Comparison of ENCODE assay signal across 23 cellular contexts in the genomic region with DNA sequence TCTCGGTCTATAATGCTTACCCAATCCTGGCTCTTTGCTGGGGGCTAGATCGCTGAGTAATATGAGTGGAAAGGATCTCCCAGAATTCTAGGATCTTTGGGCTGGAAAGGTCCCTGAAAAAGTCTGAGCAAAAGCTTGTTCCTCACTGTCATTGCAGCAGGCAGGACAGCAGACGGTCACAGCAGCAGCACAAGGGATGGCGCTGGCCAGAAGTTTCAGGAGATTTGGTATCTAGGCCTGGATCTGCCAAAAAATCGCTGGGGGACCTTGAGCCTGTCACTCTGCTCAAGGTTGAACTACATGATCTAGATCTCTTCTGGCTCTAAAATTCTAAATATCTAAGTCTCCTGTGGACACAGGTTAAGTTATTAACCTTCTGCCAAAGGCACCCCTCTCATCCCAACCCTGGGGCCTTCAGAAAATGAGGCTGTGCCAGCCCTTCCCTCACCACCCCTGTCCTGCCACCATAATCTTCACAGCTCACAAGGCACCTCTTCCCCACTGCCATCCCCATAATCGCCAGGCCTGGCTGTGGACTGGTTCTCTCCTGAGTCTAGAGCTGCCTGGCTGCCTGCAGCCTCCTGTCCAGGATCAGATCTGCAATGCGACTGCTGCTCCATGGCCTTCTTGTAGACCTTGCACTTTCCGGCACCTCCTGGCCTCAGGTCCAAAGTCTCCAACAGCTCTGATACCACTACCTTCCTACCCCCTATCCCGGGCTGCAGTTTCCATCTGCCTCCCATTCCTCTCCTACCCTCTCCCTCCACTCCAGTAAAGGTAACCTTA. TPM values are rescaled to one million over a fixed set of nuclear protein-coding genes. Genes with fewer than 3 reads are reported as not detected.
DNase-seq lines count a peak whose midpoint lies in the region; ATAC-seq lines count a peak whose summit lies in the region.
"Had no signal": no experiment of that assay in that cellular context is flagged by ENCODE, and none has a peak within 500 bp of the region (broad histone marks: within the 10 kb centered on the region; RNA-seq: fewer than 3 reads in every experiment).

No MANE protein-coding gene starts in this region.

- no peak overlapping the region for H2BK120ac ChIP-seq in neuronal stem cell (ENCODE audit: low read depth, low read length)

- H4K8ac ChIP-seq in neuronal stem cell (ENCODE audit: low read depth, low read length), result no peak overlapping the region

- no peak overlapping the region for H2BK12ac ChIP-seq in neuronal stem cell (ENCODE audit: low read length)

- no peaks in the 10 kb centered on the region for H3K27me3 ChIP-seq in neuronal stem cell (ENCODE audit: control insufficient read depth in 3 of 3, insufficient read depth in 3 of 3, low read depth in 1 of 3, low read length in 3 of 3)

- no peak overlapping the region for H2AK5ac ChIP-seq in neuronal stem cell (ENCODE audit: low read depth, low read length)

- DNase-seq in AG20443 (ENCODE audit: low spot score), result peak; percentile 5
- peak; percentile 80 for DNase-seq in left lobe of liver (ENCODE audit: low spot score)
- DNase-seq in neuronal stem cell (ENCODE audit: low spot score), result no peak
- DNase-seq in hypothalamus (lab: John Stamatoyannopoulos, UW), result no peak
- DNase-seq in NCI-H1930 (lab: John Stamatoyannopoulos, UW), result no peak
- DNase-seq in pons (ENCODE audit: low spot score), result no peak
- DNase-seq: 8988T, ACHN, Calu3, DMS153, H9, KBM-7, MV-4-11, NCI-H1105, NCI-H1436 treated with DMSO at 0.1 percent for 48 hours, NCI-H2029 treated with DMSO at 0.1 percent for 48 hours, NCI-H526 treated with DMSO at 0.1 percent for 48 hours, PC-9, SIG-M5, SK-N-SH had no signal

- H3K79me1 ChIP-seq in neuronal stem cell (ENCODE audit: low read depth, low read length), result peaks cover 2% of the 10 kb centered on the region

- no peak overlapping the region for H2BK15ac ChIP-seq in neuronal stem cell (ENCODE audit: low read length)

- no peak overlapping the region for H3K4me2 ChIP-seq in neuronal stem cell (ENCODE audit: insufficient read depth, low read length, poor library complexity, severe bottlenecking)
- H3K4me2 ChIP-seq: GM23338, PC-9, SK-N-SH had no signal

- H3K23ac ChIP-seq in neuronal stem cell (ENCODE audit: low read depth, low read length, poor library complexity), result no peak overlapping the region

- H3K4me3 Mint-ChIP-seq in activated T-helper 17 cell treated with anti-CD3 and anti-CD28 coated beads, Interleukin-2, amount 50 U/mL, for 72 hours, result no peak overlapping the region
- H3K4me3 Mint-ChIP-seq: GM23338, H9 had no signal

- peak overlapping the region; percentile 9 for H3K27ac Mint-ChIP-seq in activated T-helper 17 cell treated with anti-CD3 and anti-CD28 coated beads, Interleukin-2, amount 50 U/mL, for 72 hours
- H3K27ac Mint-ChIP-seq: GM23338, H9 had no signal

- no CpG with 5 or more reads among the region's 9 CpGs for WGBS in neuronal stem cell (ENCODE audit: extremely low coverage in 2 of 2, insufficient read length in 2 of 2, insufficient replicate concordance in 1 of 2), 2 donors

- no peak for ATAC-seq in activated T-helper 17 cell treated with anti-CD3 and anti-CD28 coated beads, Interleukin-2, amount 50 U/mL, for 72 hours (replicated peaks)
- ATAC-seq in left lobe of liver (peak; percentile 68), GM21381 (IDR thresholded peaks at IDR 0.05; ENCODE audit: unreplicated experiment) (no peak)
- ATAC-seq: GM23338 had no signal

- peaks cover 7% of the 10 kb centered on the region for H3K36me3 Mint-ChIP-seq in activated T-helper 17 cell treated with anti-CD3 and anti-CD28 coated beads, Interleukin-2, amount 50 U/mL, for 72 hours (ENCODE audit: low read depth)

- peak overlapping the region in 1 of 2 donors; percentile 31 for H3K4me3 ChIP-seq in neuronal stem cell (ENCODE audit: low read length in 2 of 2)
- H3K4me3 ChIP-seq: GM23338, PC-9 had no signal

- no peaks in the 10 kb centered on the region for H3K4me1 ChIP-seq in neuronal stem cell (ENCODE audit: control insufficient read depth in 2 of 2, insufficient read depth in 1 of 2, low read depth in 1 of 2, low read length in 2 of 2)

- no peak overlapping the region for H3K9ac ChIP-seq in neuronal stem cell (ENCODE audit: low read depth, low read length, poor library complexity)
- H3K9ac ChIP-seq: SK-N-SH had no signal

- no peaks in the 10 kb centered on the region for H3K27me3 Mint-ChIP-seq in activated T-helper 17 cell treated with anti-CD3 and anti-CD28 coated beads, Interleukin-2, amount 50 U/mL, for 72 hours

- H3K18ac ChIP-seq in neuronal stem cell (ENCODE audit: low read length), result peak overlapping the region; percentile 6

- no peak overlapping the region for H3K14ac ChIP-seq in neuronal stem cell (ENCODE audit: low read length)

- H3K4me1 Mint-ChIP-seq in activated T-helper 17 cell treated with anti-CD3 and anti-CD28 coated beads, Interleukin-2, amount 50 U/mL, for 72 hours, result peaks cover 5% of the 10 kb centered on the region

- peaks cover 14 to 22% of the 10 kb centered on the region in 2 donors for H3K36me3 ChIP-seq in neuronal stem cell (replicated peaks in 1 of 2; ENCODE audit: control insufficient read depth in 2 of 2, insufficient read depth in 2 of 2, low read length in 2 of 2)

- H3K27ac ChIP-seq in neuronal stem cell (replicated peaks; ENCODE audit: low read length), result no peak overlapping the region
- H3K27ac ChIP-seq: PC-9 had no signal

- no peaks in the 10 kb centered on the region for H3K9me3 ChIP-seq in neuronal stem cell (replicated peaks in 1 of 2; ENCODE audit: control insufficient read depth in 2 of 2, insufficient read depth in 1 of 2, low read depth in 1 of 2, low read length in 2 of 2)
- H3K9me3 ChIP-seq: SK-N-SH had no signal

- no peaks in the 10 kb centered on the region for H3K9me3 Mint-ChIP-seq in activated T-helper 17 cell treated with anti-CD3 and anti-CD28 coated beads, Interleukin-2, amount 50 U/mL, for 72 hours
- H3K9me3 Mint-ChIP-seq: GM23338, H9 had no signal

- H2BK5ac ChIP-seq in neuronal stem cell (ENCODE audit: low read length), result no peak overlapping the region

- no peak overlapping the region for H4K91ac ChIP-seq in neuronal stem cell (ENCODE audit: low read depth, low read length, poor library complexity)

- H3K4ac ChIP-seq in neuronal stem cell (ENCODE audit: low read length), result no peak overlapping the region

- H2AFZ ChIP-seq in neuronal stem cell (ENCODE audit: low read length), result no peak overlapping the region
- H2AFZ ChIP-seq: GM23338, PC-9 had no signal

RNA-seq across cellular contexts. Expression of gene MYO18A, which starts 10.2 kb away (rescaled TPM):
- 10 to 100 TPM; 90.6 to 95.9 TPM for total RNA-seq in activated T-helper 17 cell treated with anti-CD3 and anti-CD28 coated beads, Interleukin-2, amount 50 U/mL, for 72 hours
- total RNA-seq in left lobe of liver, result 109 TPM
- 12.3 TPM for polyA plus RNA-seq in neuronal stem cell (2013, experiment 1 of 2)
- polyA plus RNA-seq in neuronal stem cell (2013, experiment 2 of 2), result 12.3 TPM

Comparison
In these comparisons a context has a peak if more than half of its experiments do, and no peak if none do; other contexts are left out.
1. DNase-seq: peak in AG20443 (single experiment) and left lobe of liver (single experiment); none in neuronal stem cell (single experiment), hypothalamus (0 of 51), NCI-H1930 (0 of 2) and pons (single experiment).